Comparison of ENCODE assay signal across 2 cellular contexts in genomic region chr3:86410587-86410986, GRCh38.
TF ChIP-seq lines count a peak whose summit lies in the region.

No MANE protein-coding gene starts in this region.

TF ChIP-seq in GM23338, 12 proteins besides CTCF, POLR2A, EP300 and RAD21:
- TF ChIP-seq REST (IDR thresholded peaks at IDR 0.05; ENCODE audit: unreplicated experiment) (no peak), NANOG (IDR thresholded peaks at IDR 0.05; ENCODE audit: borderline replicate concordance) (peak; percentile 79; the same call in 1 of the 2 replicates), ZNF462 (CRISPR knock-in tag; IDR thresholded peaks at IDR 0.05) (no peak)

TF ChIP-seq in H1, 55 proteins besides CTCF, POLR2A, EP300 and RAD21:
- TF ChIP-seq HDAC6 (IDR thresholded peaks at IDR 0.05; ENCODE audit: low read depth, low read length) (no peak), ASH2L (IDR thresholded peaks at IDR 0.05; ENCODE audit: low read length) (no peak), SRF (IDR thresholded peaks at IDR 0.05; ENCODE audit: low read depth, low read length) (0 out of 2 replicates have a peak, but pooled peaks have one; percentile 14), CEBPB (IDR thresholded peaks at IDR 0.05; ENCODE audit: low read depth, low read length) (no peak), SP1 (IDR thresholded peaks at IDR 0.05; ENCODE audit: low read depth, low read length) (no peak), RXRA (IDR thresholded peaks at IDR 0.05; ENCODE audit: insufficient read depth, low read depth, low read length) (no peak), MAX (IDR thresholded peaks at IDR 0.05) (no peak)
